In genomic region chr3:50251220-50251619, GRCh38 we compare ENCODE assay signal across 9 cellular contexts. TPM values are rescaled to one million over a fixed set of nuclear protein-coding genes. Genes with fewer than 3 reads are reported as not detected.
A peak's percentile ranks its signal among the peaks of the same experiment; 100 is the strongest.
DNase-seq lines count a peak whose midpoint lies in the region; ATAC-seq and TF ChIP-seq lines count a peak whose summit lies in the region.
"Had no signal": no experiment of that assay in that cellular context is flagged by ENCODE, and none has a peak within 500 bp of the region (broad histone marks: within the 10 kb centered on the region; RNA-seq: fewer than 3 reads in every experiment).

No MANE protein-coding gene starts in this region.

- peaks cover 73 to 100% (median 96%) of the 10 kb centered on the region in 6 donors for H3K4me1 ChIP-seq in spleen

- intact Hi-C loops in activated CD4-positive, alpha-beta T cell treated with anti-CD3 and anti-CD28 coated beads, Interleukin-2, amount 10 ng/mL, durations not matched to agents 24 days and 14 days (cut with micrococcal nuclease): no loop called here
- intact Hi-C loops in spleen (cut with DNase I; ENCODE audit: low total_unique reads): no loop called here

- H3K27ac ChIP-seq in spleen: peak overlapping the region in 6 of 8 donors; percentile 29 to 99 (median 96)

- H3K27me3 ChIP-seq in spleen (replicated peaks in 1 of 7): no peaks in the 10 kb centered on the region

- no peaks in the 10 kb centered on the region for H3K27me3 Mint-ChIP-seq in activated CD4-positive, alpha-beta T cell treated with anti-CD3 and anti-CD28 coated beads, Interleukin-2, amount 10 ng/mL, durations not matched to agents 24 days and 14 days

- H3K36me3 ChIP-seq in spleen: peaks cover 0 to 97% (median 61%) of the 10 kb centered on the region in 6 donors

- DNase-seq in ELR (ENCODE audit: low read depth): peak; percentile 98
- no peak for DNase-seq in activated CD4-positive, alpha-beta T cell treated with anti-CD3 and anti-CD28 coated beads, Interleukin-2, amount 10 ng/mL, durations not matched to agents 24 days and 14 days
- no peak for DNase-seq in spleen
- no peak for DNase-seq in NCI-H2171 treated with DMSO at 0.1 percent for 48 hours (lab: John Stamatoyannopoulos, UW)
- no peak for DNase-seq in NCI-H146 (lab: John Stamatoyannopoulos, UW)
- DNase-seq: foreskin melanocyte had no signal

- WGBS in spleen, 5 donors: 73 to 89% (median 82%) methylated on average over 8 of the region's 8 CpGs

- ATAC-seq in esophagus mucosa (peak; percentile 84), GM18873 (IDR thresholded peaks at IDR 0.05; ENCODE audit: low FRiP score, unreplicated experiment) (no peak), GM21526 (IDR thresholded peaks at IDR 0.05; ENCODE audit: low FRiP score, unreplicated experiment) (no peak)

- TF ChIP-seq CTCF in spleen (IDR thresholded peaks at IDR 0.05 in 8 of 11, conservative IDR thresholded peaks at IDR 0.05 in 3 of 11): no peak

- peak overlapping the region; percentile 80 for H3K27ac Mint-ChIP-seq in activated CD4-positive, alpha-beta T cell treated with anti-CD3 and anti-CD28 coated beads, Interleukin-2, amount 10 ng/mL, durations not matched to agents 24 days and 14 days

- H3K4me1 Mint-ChIP-seq in activated CD4-positive, alpha-beta T cell treated with anti-CD3 and anti-CD28 coated beads, Interleukin-2, amount 10 ng/mL, durations not matched to agents 24 days and 14 days: peaks cover 24% of the 10 kb centered on the region

- no peak overlapping the region for H3K4me3 Mint-ChIP-seq in activated CD4-positive, alpha-beta T cell treated with anti-CD3 and anti-CD28 coated beads, Interleukin-2, amount 10 ng/mL, durations not matched to agents 24 days and 14 days

- H3K9me3 ChIP-seq in spleen: no peaks in the 10 kb centered on the region

- H3K36me3 Mint-ChIP-seq in activated CD4-positive, alpha-beta T cell treated with anti-CD3 and anti-CD28 coated beads, Interleukin-2, amount 10 ng/mL, durations not matched to agents 24 days and 14 days (ENCODE audit: low read depth): peaks cover 21% of the 10 kb centered on the region

- H3K4me3 ChIP-seq in spleen: no peak overlapping the region

- no peak for TF ChIP-seq POLR2A in spleen (IDR thresholded peaks at IDR 0.05)

- H3K9me3 Mint-ChIP-seq in activated CD4-positive, alpha-beta T cell treated with anti-CD3 and anti-CD28 coated beads, Interleukin-2, amount 10 ng/mL, durations not matched to agents 24 days and 14 days: no peaks in the 10 kb centered on the region

RNA-seq across cellular contexts. Expression of gene GNAI2, which starts 15.2 kb away (rescaled TPM):
- 225 and 232 TPM in 2 replicates for total RNA-seq in activated CD4-positive, alpha-beta T cell treated with anti-CD3 and anti-CD28 coated beads, Interleukin-2, amount 10 ng/mL, durations not matched to agents 24 days and 14 days
- total RNA-seq in esophagus mucosa (92.0 TPM), spleen (100 to 1,000 TPM; 276 to 466 (median 385) TPM)
- polyA plus RNA-seq in spleen: 100 to 1,000 TPM; 147 to 232 (median 170) TPM

RNA-seq across cellular contexts. Expression of gene SEMA3B, which starts 17.7 kb away (rescaled TPM):
- total RNA-seq in activated CD4-positive, alpha-beta T cell treated with anti-CD3 and anti-CD28 coated beads, Interleukin-2, amount 10 ng/mL, durations not matched to agents 24 days and 14 days: 0.45 and 0.82 TPM in 2 replicates
- total RNA-seq in esophagus mucosa (2.4 TPM), spleen (10 to 100 TPM in 1 of 7 donors, 1 to 10 TPM in 6; 2.2 to 13.9 (median 4.5) TPM)
- polyA plus RNA-seq in spleen: 10 to 100 TPM in 1 of 3 donors, 1 to 10 TPM in 2; 2.7 to 14.5 (median 3.4) TPM

RNA-seq across cellular contexts. Expression of gene LSMEM2, which starts 27.7 kb away (rescaled TPM):
- total RNA-seq in activated CD4-positive, alpha-beta T cell treated with anti-CD3 and anti-CD28 coated beads, Interleukin-2, amount 10 ng/mL, durations not matched to agents 24 days and 14 days: not detected in 2 replicates
- total RNA-seq in esophagus mucosa (not detected), spleen (under 1 TPM in 1 of 7 donors, not detected in 6; 0.46 TPM)
- polyA plus RNA-seq in spleen: under 1 TPM; 0.06 to 0.29 (median 0.20) TPM

RNA-seq across cellular contexts. Expression of gene IFRD2, which starts 41.0 kb away (rescaled TPM):
- 231 and 233 TPM in 2 replicates for total RNA-seq in activated CD4-positive, alpha-beta T cell treated with anti-CD3 and anti-CD28 coated beads, Interleukin-2, amount 10 ng/mL, durations not matched to agents 24 days and 14 days
- total RNA-seq in esophagus mucosa (65.8 TPM), spleen (10 to 100 TPM; 40.2 to 67.6 (median 48.0) TPM)
- 10 to 100 TPM; 58.4 to 76.7 (median 74.8) TPM for polyA plus RNA-seq in spleen

RNA-seq across cellular contexts. Expression of gene SLC38A3, which starts 46.1 kb away (rescaled TPM):
- total RNA-seq in activated CD4-positive, alpha-beta T cell treated with anti-CD3 and anti-CD28 coated beads, Interleukin-2, amount 10 ng/mL, durations not matched to agents 24 days and 14 days: not detected in 2 replicates
- total RNA-seq in esophagus mucosa (0.60 TPM), spleen (not detected)
- polyA plus RNA-seq in spleen: under 1 TPM in 2 of 3 donors, not detected in 1; 0.02 to 0.07 TPM
